ENCODE assay signal across 9 cellular contexts in the genomic region with DNA sequence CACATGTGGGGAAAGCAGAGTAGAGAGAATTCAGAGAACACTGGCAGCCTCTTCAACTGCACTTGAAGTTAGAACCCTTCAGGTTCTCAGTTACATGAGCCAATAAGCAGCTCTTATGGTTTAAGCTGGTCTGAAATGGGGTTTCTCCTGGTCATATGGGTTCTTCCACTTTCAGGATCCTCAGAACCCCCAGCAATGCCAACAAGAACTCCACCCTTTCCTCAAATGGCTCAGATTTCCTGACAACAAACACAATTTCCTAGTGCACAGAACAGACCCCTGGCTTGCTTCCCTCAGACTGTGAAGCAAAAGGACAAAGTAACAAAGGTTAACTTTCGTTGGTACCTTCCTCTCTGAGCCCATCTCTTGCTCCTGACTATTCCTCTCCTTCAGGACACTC. TPM values are rescaled to one million over a fixed set of nuclear protein-coding genes. Genes with fewer than 3 reads are reported as not detected.
DNase-seq lines count a peak whose midpoint lies in the region; ATAC-seq, FAIRE-seq and TF ChIP-seq lines count a peak whose summit lies in the region.
"Had no signal": no experiment of that assay in that cellular context is flagged by ENCODE, and none has a peak within 500 bp of the region (broad histone marks: within the 10 kb centered on the region; RNA-seq: fewer than 3 reads in every experiment).

No MANE protein-coding gene starts in this region.

- FAIRE-seq in kidney (lab: Jason Lieb, UNC) = no peak
- no peak for FAIRE-seq in HTR-8/SVneo (lab: Jason Lieb, UNC)

- intact Hi-C loops in kidney (cut with DNase I) = loop anchor here (10.0 kb wide), 1 partner anchor 255 kb away; no protein-coding TSS in a partner anchor

- no peak for TF ChIP-seq EP300 in suprapubic skin (IDR thresholded peaks at IDR 0.05)

- ATAC-seq in GM19372 (IDR thresholded peaks at IDR 0.05; ENCODE audit: low read depth, unreplicated experiment) = peak; percentile 11

- H3K4me1 ChIP-seq in OCI-LY3 (ENCODE audit: low read length) (peaks cover 5% of the 10 kb centered on the region; the same call in 1 of the 2 replicates), kidney (ENCODE audit: control insufficient read depth in 1 of 2, insufficient read depth in 1 of 2, low read depth in 1 of 2, low read length in 2 of 2) (peaks cover 9 to 13% of the 10 kb centered on the region in 2 donors), suprapubic skin (peaks cover 17% of the 10 kb centered on the region)
- H3K4me1 ChIP-seq in effector memory CD4-positive, alpha-beta T cell (ENCODE audit: control insufficient read depth, insufficient read depth, low read length, poor library complexity, severe bottlenecking) = no peaks in the 10 kb centered on the region

- H4K20me1 ChIP-seq in OCI-LY3 (ENCODE audit: insufficient read depth, low read length) = no peaks in the 10 kb centered on the region

- H3K36me3 ChIP-seq in OCI-LY3 (replicated peaks; ENCODE audit: low read depth, low read length) (no peaks in the 10 kb centered on the region), kidney (ENCODE audit: control insufficient read depth in 1 of 2, insufficient read depth in 2 of 2, low read length in 2 of 2) (no peaks in the 10 kb centered on the region), suprapubic skin (no peaks in the 10 kb centered on the region)
- H3K36me3 ChIP-seq in effector memory CD4-positive, alpha-beta T cell (ENCODE audit: control insufficient read depth, insufficient read depth, low read length) = no peaks in the 10 kb centered on the region

- no peaks in the 10 kb centered on the region for H3K79me2 ChIP-seq in OCI-LY3 (ENCODE audit: low read length)

- DNase-seq in kidney (no peak), suprapubic skin (ENCODE audit: low spot score in 2 of 2) (no peak), HTR-8/SVneo (ENCODE audit: insufficient read length, low spot score) (no peak)
- no peak for DNase-seq in effector memory CD4-positive, alpha-beta T cell
- DNase-seq in activated naive CD4-positive, alpha-beta T cell (lab: John Stamatoyannopoulos, UW) = no peak
- DNase-seq: NCI-H1105 had no signal

- H3K9ac ChIP-seq in OCI-LY3 (ENCODE audit: low read length) (no peak overlapping the region), kidney (ENCODE audit: low read length in 2 of 2) (peak overlapping the region in 1 of 2 donors; percentile 4)

- peak overlapping the region; percentile 62; the same call in 1 of the 2 replicates for H2AFZ ChIP-seq in OCI-LY3 (ENCODE audit: low read depth, low read length)

- H3K9me3 ChIP-seq in OCI-LY3 (ENCODE audit: insufficient read depth, low read length) (no peaks in the 10 kb centered on the region; the same call in 1 of the 2 replicates), kidney (ENCODE audit: control insufficient read depth in 1 of 2, low read length in 2 of 2) (peaks cover under 1 to 5% of the 10 kb centered on the region in 2 donors), suprapubic skin (peaks cover 3% of the 10 kb centered on the region)
- H3K9me3 ChIP-seq in effector memory CD4-positive, alpha-beta T cell (ENCODE audit: control insufficient read depth, low read length) = no peaks in the 10 kb centered on the region

- no peak for TF ChIP-seq POLR2A in suprapubic skin (IDR thresholded peaks at IDR 0.05)

- TF ChIP-seq CTCF in OCI-LY3 (IDR thresholded peaks at IDR 0.05; ENCODE audit: low read depth, low read length) (no peak), kidney (IDR thresholded peaks at IDR 0.05; ENCODE audit: borderline replicate concordance, extremely low read depth, insufficient read depth) (no peak), suprapubic skin (IDR thresholded peaks at IDR 0.05) (no peak)

- H3K27me3 ChIP-seq in OCI-LY3 (ENCODE audit: low read depth, low read length) (peaks cover 40% of the 10 kb centered on the region), suprapubic skin (no peaks in the 10 kb centered on the region)
- H3K27me3 ChIP-seq in effector memory CD4-positive, alpha-beta T cell (replicated peaks; ENCODE audit: control insufficient read depth, insufficient read depth, low read length, poor library complexity, severe bottlenecking) = no peaks in the 10 kb centered on the region

- WGBS in suprapubic skin = 63% methylated on average over 1 of the region's 1 CpG

- H3K4me2 ChIP-seq in OCI-LY3 (ENCODE audit: low read length) = peak overlapping the region; percentile 50

- H3K4me3 ChIP-seq in OCI-LY3 (ENCODE audit: low read length) (peak overlapping the region; percentile 42; the same call in 1 of the 2 replicates), kidney (ENCODE audit: low read length in 2 of 2) (peak overlapping the region; percentile 35 to 57), suprapubic skin (no peak overlapping the region)
- no peak overlapping the region for H3K4me3 ChIP-seq in effector memory CD4-positive, alpha-beta T cell (ENCODE audit: insufficient read depth, low read depth, low read length, poor library complexity, severe bottlenecking)

- no peak overlapping the region for H3K27ac ChIP-seq in OCI-LY3 (ENCODE audit: low read length)
- peak overlapping the region; percentile 20 to 45 for H3K27ac ChIP-seq in kidney (ENCODE audit: low read depth in 2 of 2, low read length in 2 of 2)
- H3K27ac ChIP-seq in suprapubic skin = peak overlapping the region; percentile 55
- no peak overlapping the region for H3K27ac ChIP-seq in effector memory CD4-positive, alpha-beta T cell (ENCODE audit: insufficient read depth, low read length, poor library complexity, severe bottlenecking)
- H3K27ac ChIP-seq: RWPE1 had no signal

RNA-seq across cellular contexts. Expression of a gene that starts 23.9 kb away (rescaled TPM):
- 50.5 TPM for total RNA-seq in kidney
- polyA plus RNA-seq in kidney (ENCODE audit: insufficient read depth, low read depth, low replicate concordance) = 11.8 TPM
- total RNA-seq in suprapubic skin = 10 to 100 TPM; 53.8 to 75.3 (median 67.8) TPM

Comparison
In these comparisons a context has a peak if more than half of its experiments do, and no peak if none do; other contexts are left out.
1. H3K27ac ChIP-seq: peak in kidney (2 of 2) and suprapubic skin (single experiment); none in OCI-LY3 (single experiment) and effector memory CD4-positive, alpha-beta T cell (single experiment).
2. H3K4me3 ChIP-seq: peak in OCI-LY3 (single experiment) and kidney (2 of 2); none in suprapubic skin (single experiment) and effector memory CD4-positive, alpha-beta T cell (single experiment).